ENCODE assay signal across 8 cellular contexts in the genomic region with DNA sequence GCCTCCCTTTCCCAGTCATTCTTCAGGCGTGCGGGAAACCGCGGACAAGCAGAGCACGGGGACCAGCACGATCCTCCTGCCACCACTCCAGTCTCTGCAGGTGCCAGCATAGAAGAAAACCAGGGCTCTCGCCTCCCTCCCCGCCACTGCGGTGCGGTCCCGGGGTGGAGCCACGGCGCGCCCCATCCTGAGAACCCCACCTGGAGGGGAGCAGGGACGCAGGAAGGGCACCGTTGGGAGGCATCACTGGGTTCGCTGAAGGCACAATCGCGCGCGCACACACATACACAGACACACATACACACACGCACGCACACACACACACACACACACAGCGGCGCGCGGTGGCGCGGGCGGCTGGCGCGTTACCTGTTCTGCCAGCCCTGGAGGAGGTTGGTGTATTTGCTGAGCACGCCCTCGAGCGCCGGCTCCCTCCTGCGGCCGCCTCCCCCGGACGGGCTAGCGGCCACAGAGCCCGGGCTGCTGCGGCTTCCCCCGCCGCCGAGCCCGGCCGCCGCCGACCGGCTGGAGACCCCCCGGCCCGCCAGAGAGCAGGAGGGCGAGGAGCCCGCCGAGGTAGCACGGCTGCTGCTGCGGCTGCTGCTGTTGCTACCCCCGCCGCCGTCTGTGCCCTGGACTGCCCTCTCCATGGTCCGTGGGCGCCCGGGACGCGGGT. TPM values are rescaled to one million over a fixed set of nuclear protein-coding genes. Genes with fewer than 3 reads are reported as not detected.
DNase-seq lines count a peak whose midpoint lies in the region; ATAC-seq and TF ChIP-seq lines count a peak whose summit lies in the region.

No MANE protein-coding gene starts in this region.

- peaks cover 79 to 80% (median 80%) of the 10 kb centered on the region in 3 donors for H3K4me1 Mint-ChIP-seq in naive B cell

- DNase-seq in DMS153 treated with DMSO at 0.1 percent for 48 hours (lab: John Stamatoyannopoulos, UW; ENCODE audit: unreplicated experiment) = peak; percentile 22
- peak; percentile 38 for DNase-seq in NCI-H226
- DNase-seq in activated CD8-positive, alpha-beta memory T cell treated with anti-CD3 and anti-CD28 coated beads, Interleukin-2, amount 50 U/mL, for 4 hours = peak; percentile 26
- DNase-seq in esophagus muscularis mucosa (ENCODE audit: extremely low spot score) = no peak
- peak; percentile 74 for DNase-seq in naive B cell
- DNase-seq in transverse colon = peak; percentile 81
- no peak for DNase-seq in NCI-H1694 (lab: John Stamatoyannopoulos, UW)

- H3K27ac ChIP-seq in HEK293 (ENCODE audit: extremely low read depth, low read depth, low read length) (peak overlapping the region; percentile 77; the same call in 1 of the 2 replicates), esophagus muscularis mucosa (replicated peaks in 1 of 4) (peak overlapping the region; percentile 82 to 90 (median 85)), transverse colon (peak overlapping the region; percentile 89 to 98 (median 92))

- WGBS in esophagus muscularis mucosa = 1% methylated on average over 10 of the region's 66 CpGs
- 1% methylated on average over 51 of the region's 66 CpGs; no CpG with 5 or more reads in 1 of the 2 donors for WGBS in transverse colon (ENCODE audit: low coverage in 1 of 2), 2 donors

- CTCF ChIA-PET in HEK293 (lab: Yijun Ruan, JAX) = no interaction called here

- TF ChIP-seq CTCF in HEK293 (tag by site-specific recombination; IDR thresholded peaks at IDR 0.05) = peak; percentile 84
- TF ChIP-seq CTCF in esophagus muscularis mucosa (IDR thresholded peaks at IDR 0.05) = no peak
- TF ChIP-seq CTCF in transverse colon (IDR thresholded peaks at IDR 0.05) = peak in 2 of 5 experiments; percentile 13 to 25

- TF ChIP-seq POLR2A in esophagus muscularis mucosa (IDR thresholded peaks at IDR 0.05; ENCODE audit: low read depth) (no peak), transverse colon (IDR thresholded peaks at IDR 0.05) (peak; percentile 11)

- H3K4me1 ChIP-seq in HEK293 (ENCODE audit: control insufficient read depth, insufficient read depth, low read length) (peaks cover 3% of the 10 kb centered on the region; the same call in 1 of the 2 replicates), esophagus muscularis mucosa (peaks cover 14 to 28% (median 26%) of the 10 kb centered on the region in 4 donors), transverse colon (peaks cover 0 to 16% (median 11%) of the 10 kb centered on the region in 4 donors)

- H3K27me3 ChIP-seq in esophagus muscularis mucosa (no peaks in the 10 kb centered on the region), transverse colon (no peaks in the 10 kb centered on the region)

- no peak for TF ChIP-seq EP300 in esophagus muscularis mucosa (IDR thresholded peaks at IDR 0.05)
- no peak for TF ChIP-seq EP300 in transverse colon (IDR thresholded peaks at IDR 0.05; ENCODE audit: low read depth)

- in situ Hi-C loops in transverse colon (cut with MboI; ENCODE audit: low pct_ligation_motif_present in 1 of 4, low pct_unique_long_range_greater_than_20kb in 1 of 4, low sequenced_read_pairs in 3 of 4) = no loop called here

- no peaks in the 10 kb centered on the region for H3K27me3 Mint-ChIP-seq in naive B cell

- peak overlapping the region; percentile 89 for H3K4me3 ChIP-seq in HEK293 (ENCODE audit: low read depth, low read length)
- peak overlapping the region; percentile 74 to 86 (median 78) for H3K4me3 ChIP-seq in esophagus muscularis mucosa
- peak overlapping the region; percentile 52 to 81 (median 58) for H3K4me3 ChIP-seq in transverse colon

- H3K9me3 Mint-ChIP-seq in naive B cell = peaks cover 0 to 1% (median 0%) of the 10 kb centered on the region in 7 donors

- ATAC-seq in naive B cell (ENCODE audit: low read depth in 2 of 2) = peak; percentile 80 to 84

- H3K27ac Mint-ChIP-seq in naive B cell = peak overlapping the region; percentile 83 to 95 (median 90)

- intact Hi-C loops in esophagus muscularis mucosa (cut with DNase I) (no loop called here), transverse colon (cut with DNase I; ENCODE audit: low total_unique reads) (no loop called here)

- H3K36me3 ChIP-seq in HEK293 (ENCODE audit: control insufficient read depth in 2 of 2, insufficient read depth in 1 of 2, low read length in 2 of 2) = no peaks in the 10 kb centered on the region
- H3K36me3 ChIP-seq in esophagus muscularis mucosa = no peaks in the 10 kb centered on the region
- no peaks in the 10 kb centered on the region for H3K36me3 ChIP-seq in transverse colon

- peak overlapping the region; percentile 88 to 100 (median 96) for H3K4me3 Mint-ChIP-seq in naive B cell

- H3K9me3 ChIP-seq in HEK293 (ENCODE audit: control insufficient read depth, insufficient read depth, low read depth, low read length) = no peaks in the 10 kb centered on the region
- H3K9me3 ChIP-seq in esophagus muscularis mucosa = no peaks in the 10 kb centered on the region
- no peaks in the 10 kb centered on the region for H3K9me3 ChIP-seq in transverse colon

- H3K36me3 Mint-ChIP-seq in naive B cell = peaks cover 6 to 20% of the 10 kb centered on the region in 2 donors

- POLR2A ChIA-PET in HEK293 (lab: Yijun Ruan, JAX) = interaction anchor here (1.2 kb wide), 2 partner anchors 12 to 448 kb away, joined by 4 read pairs; a partner anchor contains a TSS

TF ChIP-seq in HEK293, 187 proteins besides CTCF, POLR2A, EP300 and RAD21 (continues in another document):
- TF ChIP-seq ZIC2 (tag by site-specific recombination; IDR thresholded peaks at IDR 0.05) = peak; percentile 91
- TF ChIP-seq, protein P1, sequence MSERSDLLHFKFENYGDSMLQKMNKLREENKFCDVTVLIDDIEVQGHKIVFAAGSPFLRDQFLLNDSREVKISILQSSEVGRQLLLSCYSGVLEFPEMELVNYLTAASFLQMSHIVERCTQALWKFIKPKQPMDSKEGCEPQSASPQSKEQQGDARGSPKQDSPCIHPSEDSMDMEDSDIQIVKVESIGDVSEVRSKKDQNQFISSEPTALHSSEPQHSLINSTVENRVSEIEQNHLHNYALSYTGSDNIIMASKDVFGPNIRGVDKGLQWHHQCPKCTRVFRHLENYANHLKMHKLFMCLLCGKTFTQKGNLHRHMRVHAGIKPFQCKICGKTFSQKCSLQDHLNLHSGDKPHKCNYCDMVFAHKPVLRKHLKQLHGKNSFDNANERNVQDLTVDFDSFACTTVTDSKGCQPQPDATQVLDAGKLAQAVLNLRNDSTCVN (tag by site-specific recombination; optimal IDR thresholded peaks at IDR 0.05) = peak; percentile 99
- TF ChIP-seq ZNF76 (tag by site-specific recombination; IDR thresholded peaks at IDR 0.05; ENCODE audit: borderline replicate concordance, low read depth) = peak; percentile 25; the same call in 1 of the 2 replicates
- no peak for TF ChIP-seq BCL11B (tag by site-specific recombination; IDR thresholded peaks at IDR 0.05; ENCODE audit: low read depth)
- peak; percentile 83 for TF ChIP-seq EGR2 (tag by site-specific recombination; IDR thresholded peaks at IDR 0.05; ENCODE audit: low read depth)
- peak; percentile 12; the same call in 1 of the 2 replicates for TF ChIP-seq ZNF596 (tag by site-specific recombination; IDR thresholded peaks at IDR 0.05)
- no peak for TF ChIP-seq ZNF837 (tag by site-specific recombination; IDR thresholded peaks at IDR 0.05)
- TF ChIP-seq ZNF626 (tag by site-specific recombination; IDR thresholded peaks at IDR 0.05) = 0 out of 2 replicates have a peak, but pooled peaks have one; percentile 31
- TF ChIP-seq KLF16 (tag by site-specific recombination; IDR thresholded peaks at IDR 0.05) = peak; percentile 84
- TF ChIP-seq, protein P2, sequence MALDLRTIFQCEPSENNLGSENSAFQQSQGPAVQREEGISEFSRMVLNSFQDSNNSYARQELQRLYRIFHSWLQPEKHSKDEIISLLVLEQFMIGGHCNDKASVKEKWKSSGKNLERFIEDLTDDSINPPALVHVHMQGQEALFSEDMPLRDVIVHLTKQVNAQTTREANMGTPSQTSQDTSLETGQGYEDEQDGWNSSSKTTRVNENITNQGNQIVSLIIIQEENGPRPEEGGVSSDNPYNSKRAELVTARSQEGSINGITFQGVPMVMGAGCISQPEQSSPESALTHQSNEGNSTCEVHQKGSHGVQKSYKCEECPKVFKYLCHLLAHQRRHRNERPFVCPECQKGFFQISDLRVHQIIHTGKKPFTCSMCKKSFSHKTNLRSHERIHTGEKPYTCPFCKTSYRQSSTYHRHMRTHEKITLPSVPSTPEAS (tag by site-specific recombination; IDR thresholded peaks at IDR 0.05) = peak; percentile 98
- TF ChIP-seq, protein P3, sequence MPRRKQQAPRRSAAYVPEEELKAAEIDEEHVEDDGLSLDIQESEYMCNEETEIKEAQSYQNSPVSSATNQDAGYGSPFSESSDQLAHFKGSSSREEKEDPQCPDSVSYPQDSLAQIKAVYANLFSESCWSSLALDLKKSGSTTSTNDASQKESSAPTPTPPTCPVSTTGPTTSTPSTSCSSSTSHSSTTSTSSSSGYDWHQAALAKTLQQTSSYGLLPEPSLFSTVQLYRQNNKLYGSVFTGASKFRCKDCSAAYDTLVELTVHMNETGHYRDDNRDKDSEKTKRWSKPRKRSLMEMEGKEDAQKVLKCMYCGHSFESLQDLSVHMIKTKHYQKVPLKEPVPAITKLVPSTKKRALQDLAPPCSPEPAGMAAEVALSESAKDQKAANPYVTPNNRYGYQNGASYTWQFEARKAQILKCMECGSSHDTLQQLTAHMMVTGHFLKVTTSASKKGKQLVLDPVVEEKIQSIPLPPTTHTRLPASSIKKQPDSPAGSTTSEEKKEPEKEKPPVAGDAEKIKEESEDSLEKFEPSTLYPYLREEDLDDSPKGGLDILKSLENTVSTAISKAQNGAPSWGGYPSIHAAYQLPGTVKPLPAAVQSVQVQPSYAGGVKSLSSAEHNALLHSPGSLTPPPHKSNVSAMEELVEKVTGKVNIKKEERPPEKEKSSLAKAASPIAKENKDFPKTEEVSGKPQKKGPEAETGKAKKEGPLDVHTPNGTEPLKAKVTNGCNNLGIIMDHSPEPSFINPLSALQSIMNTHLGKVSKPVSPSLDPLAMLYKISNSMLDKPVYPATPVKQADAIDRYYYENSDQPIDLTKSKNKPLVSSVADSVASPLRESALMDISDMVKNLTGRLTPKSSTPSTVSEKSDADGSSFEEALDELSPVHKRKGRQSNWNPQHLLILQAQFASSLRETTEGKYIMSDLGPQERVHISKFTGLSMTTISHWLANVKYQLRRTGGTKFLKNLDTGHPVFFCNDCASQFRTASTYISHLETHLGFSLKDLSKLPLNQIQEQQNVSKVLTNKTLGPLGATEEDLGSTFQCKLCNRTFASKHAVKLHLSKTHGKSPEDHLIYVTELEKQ (tag by site-specific recombination; IDR thresholded peaks at IDR 0.05; ENCODE audit: borderline replicate concordance) = 0 out of 2 replicates have a peak, but pooled peaks have one; percentile 33
- no peak for TF ChIP-seq ZNF155 (tag by site-specific recombination; IDR thresholded peaks at IDR 0.05)

RNA-seq across cellular contexts. Expression of a gene that starts 0.4 kb away (rescaled TPM):
- total RNA-seq in esophagus muscularis mucosa (10 to 100 TPM in 1 of 4 donors, 1 to 10 TPM in 3; 6.3 to 12.2 (median 7.6) TPM), transverse colon (10 to 100 TPM in 3 of 4 donors, 1 to 10 TPM in 1; 10.0 to 34.8 (median 19.5) TPM)
- polyA plus RNA-seq in naive B cell (ENCODE audit: low read depth in 6 of 6) = 10 to 100 TPM; 28.7 to 65.6 (median 40.0) TPM

RNA-seq across cellular contexts. Expression of a gene that starts 0.9 kb away (rescaled TPM):
- total RNA-seq in esophagus muscularis mucosa (under 1 TPM; under 0.01 to 0.66 (median 0.28) TPM), transverse colon (1 to 10 TPM in 2 of 4 donors, under 1 TPM in 1, not detected in 1; 0.41 to 5.4 (median 1.6) TPM)
- 10 to 100 TPM in 5 of 6 donors, 1 to 10 TPM in 1; 9.1 to 32.2 (median 12.2) TPM for polyA plus RNA-seq in naive B cell (ENCODE audit: low read depth in 6 of 6)

Comparison
In these comparisons a context has a peak if more than half of its experiments do, and no peak if none do; other contexts are left out.
1. DNase-seq: peak in DMS153 treated with DMSO at 0.1 percent for 48 hours (single experiment), NCI-H226 (single experiment), activated CD8-positive, alpha-beta memory T cell treated with anti-CD3 and anti-CD28 coated beads, Interleukin-2, amount 50 U/mL, for 4 hours (single experiment), naive B cell (single experiment) and transverse colon (single experiment); none in esophagus muscularis mucosa (single experiment) and NCI-H1694 (single experiment).
2. Peak in every context shown above with its lines, with median percentiles within 50 percentile points of each other: H3K27ac ChIP-seq and H3K4me3 ChIP-seq.